ENCODE assay signal across 31 cellular contexts in the genomic region with DNA sequence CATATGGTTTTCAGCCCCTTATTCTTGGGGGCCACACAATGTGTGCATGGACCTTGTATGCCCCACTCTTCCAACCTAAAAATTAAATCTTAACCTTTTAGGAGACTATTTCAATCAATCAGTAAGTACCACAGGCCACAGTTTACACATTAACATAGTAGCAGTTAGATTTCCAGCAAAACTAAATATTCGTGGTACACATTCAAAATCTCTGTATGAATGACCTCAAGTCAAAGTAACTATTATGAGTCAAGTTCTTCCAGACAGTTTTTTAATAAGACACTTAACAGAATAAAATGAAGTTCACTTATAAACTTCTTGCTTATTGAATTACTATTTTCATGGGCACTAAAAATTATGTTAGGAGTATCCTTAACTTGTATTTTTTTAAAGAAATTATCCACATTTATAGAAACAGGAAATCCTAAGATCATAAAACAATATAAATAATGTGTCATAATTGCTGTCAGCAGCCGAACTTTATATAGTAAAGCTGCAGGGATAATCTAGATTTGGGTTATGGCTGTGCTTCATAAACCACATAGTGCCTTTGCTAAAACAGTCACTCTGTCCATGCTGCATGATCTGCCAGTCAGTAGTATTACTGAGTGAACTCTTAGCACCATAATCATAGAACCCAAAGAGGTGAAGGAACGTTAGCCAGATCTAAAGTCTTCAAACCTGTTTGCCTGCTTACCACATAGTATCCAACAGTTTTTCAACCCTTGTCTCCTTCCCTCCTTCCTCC. TPM values are rescaled to one million over a fixed set of nuclear protein-coding genes. Genes with fewer than 3 reads are reported as not detected.
A peak's percentile ranks its signal among the peaks of the same experiment; 100 is the strongest.
DNase-seq lines count a peak whose midpoint lies in the region; ATAC-seq and TF ChIP-seq lines count a peak whose summit lies in the region.
"Had no signal": no experiment of that assay in that cellular context is flagged by ENCODE, and none has a peak within 500 bp of the region (broad histone marks: within the 10 kb centered on the region; RNA-seq: fewer than 3 reads in every experiment).

No MANE protein-coding gene starts in this region.

- DNase-seq in PC-3: no peak
- peak; percentile 9 for DNase-seq in hepatic stellate cell (ENCODE audit: low spot score)
- DNase-seq in renal cortical epithelial cell (ENCODE audit: low read depth): peak; percentile 12
- DNase-seq in type B pancreatic cell (ENCODE audit: extremely low spot score, unreplicated experiment): no peak
- no peak for DNase-seq in NCI-H1694 treated with DMSO at 0.1 percent for 48 hours (lab: John Stamatoyannopoulos, UW)
- DNase-seq in SIG-M5 treated with dmso at 0.1 percent for 504 hours (lab: John Stamatoyannopoulos, UW; ENCODE audit: unreplicated experiment): no peak
- DNase-seq: activated CD4-positive, alpha-beta T cell treated with anti-CD3 and anti-CD28 coated beads, Interleukin-2, amount 50 U/mL, for 4 hours; activated CD4-positive, CD25-positive, alpha-beta regulatory T cell; Caco-2; DMS53; gastrocnemius medialis; IMR-90; kidney glomerular epithelial cell; NCI-H187; NCI-H2171; NCI-H510A; ovary; right cardiac atrium; spleen; stimulated activated CD4-positive, alpha-beta T cell treated with anti-CD3 and anti-CD28 coated beads, Interleukin-2, amount 100 ng/mL, for 24 hours; stomach; T-helper 1 cell; thyroid gland had no signal

- intact Hi-C loops in PC-3 (cut with micrococcal nuclease): no loop called here

- TF ChIP-seq CTCF in PC-3 (conservative IDR thresholded peaks at IDR 0.05; ENCODE audit: low read depth, low read length) (no peak), type B pancreatic cell (conservative IDR thresholded peaks at IDR 0.05) (no peak)

- peaks cover 12% of the 10 kb centered on the region for H3K4me1 Mint-ChIP-seq in type B pancreatic cell (ENCODE audit: unreplicated experiment)
- H3K4me1 Mint-ChIP-seq: nephron had no signal

- no peak overlapping the region for H3K27ac Mint-ChIP-seq in type B pancreatic cell
- H3K27ac Mint-ChIP-seq: activated naive CD4-positive, alpha-beta T cell treated with anti-CD3 and anti-CD28 coated beads, Interleukin-2, amount 50 U/mL, for 24 hours; activated T-helper 2 cell treated with anti-CD3 and anti-CD28 coated beads, Interferon-gamma antibody, Interleukin-2, Interleukin-4, amounts not matched to agents 10 μg/mL and 5 μg/mL and 100 μg/mL, durations not matched to agents 14 hours and 24 hours and 36 hours; nephron had no signal

- CTCF ChIA-PET in PC-3 (lab: Charles Lee): no interaction called here

- H3K4me1 ChIP-seq in PC-3 (ENCODE audit: insufficient read depth, low read length): no peaks in the 10 kb centered on the region
- H3K4me1 ChIP-seq: Caco-2 had no signal

- no peak overlapping the region for H3K4me2 ChIP-seq in PC-3 (ENCODE audit: low read length)
- H3K4me2 ChIP-seq: hepatocyte had no signal

- H4K20me1 ChIP-seq in PC-3 (ENCODE audit: low read length): peaks cover 3% of the 10 kb centered on the region; the same call in 1 of the 2 replicates

- H3K9me3 ChIP-seq in PC-3 (ENCODE audit: low read length): no peaks in the 10 kb centered on the region
- H3K9me3 ChIP-seq: Caco-2, gastrocnemius medialis, ovary, thyroid gland had no signal

- no peaks in the 10 kb centered on the region for H3K27me3 Mint-ChIP-seq in type B pancreatic cell
- H3K27me3 Mint-ChIP-seq: activated naive CD4-positive, alpha-beta T cell treated with anti-CD3 and anti-CD28 coated beads, Interleukin-2, amount 50 U/mL, for 24 hours had no signal

- POLR2A ChIA-PET in PC-3 (lab: Charles Lee; ENCODE audit: unreplicated experiment): no interaction called here

- no TSS peak for BruUV-seq in PC-3 (replicated peaks; lab: Mats Ljungman, UMichigan)

- no peak overlapping the region for H3K4me3 ChIP-seq in PC-3 (ENCODE audit: low read length)
- H3K4me3 ChIP-seq: gastrocnemius medialis, hepatocyte, lung, ovary, spleen, stomach, thyroid gland had no signal

- H3K4me3 Mint-ChIP-seq in type B pancreatic cell: no peak overlapping the region
- H3K4me3 Mint-ChIP-seq: activated naive CD4-positive, alpha-beta T cell treated with anti-CD3 and anti-CD28 coated beads, Interleukin-2, amount 50 U/mL, for 24 hours; nephron had no signal

- no peaks in the 10 kb centered on the region for H3F3A ChIP-seq in PC-3 (ENCODE audit: low read length, unreplicated experiment)

- H3K9me3 Mint-ChIP-seq in type B pancreatic cell: peaks cover 17% of the 10 kb centered on the region
- H3K9me3 Mint-ChIP-seq: activated naive CD4-positive, alpha-beta T cell treated with anti-CD3 and anti-CD28 coated beads, Interleukin-2, amount 50 U/mL, for 24 hours had no signal

- no peaks in the 10 kb centered on the region for H3K9me2 ChIP-seq in PC-3 (replicated peaks; ENCODE audit: low read length)

- ATAC-seq in GM18907 (IDR thresholded peaks at IDR 0.05; ENCODE audit: unreplicated experiment) (peak; percentile 43), PC-3 (peak; percentile 71)
- ATAC-seq: gastrocnemius medialis, right cardiac atrium had no signal

- H3K36me3 ChIP-seq in PC-3 (ENCODE audit: low read depth, low read length): no peaks in the 10 kb centered on the region
- H3K36me3 ChIP-seq: gastrocnemius medialis, ovary, thyroid gland had no signal

- H3K79me2 ChIP-seq in PC-3 (ENCODE audit: low read length): peaks cover 76% of the 10 kb centered on the region

- no peak overlapping the region for H3K9ac ChIP-seq in PC-3 (ENCODE audit: low read length)

- no peak overlapping the region for H2AFZ ChIP-seq in PC-3 (ENCODE audit: low read length)
- H2AFZ ChIP-seq: hepatocyte had no signal

- no peak overlapping the region for H3K27ac ChIP-seq in PC-3 (ENCODE audit: low read length)
- H3K27ac ChIP-seq: C4-2B, gastrocnemius medialis, hepatocyte, ovary, RWPE1, spleen, stomach, thyroid gland had no signal

- H3K27me3 ChIP-seq in PC-3 (ENCODE audit: low read length): no peaks in the 10 kb centered on the region
- H3K27me3 ChIP-seq: gastrocnemius medialis, hepatocyte, ovary, spleen, stomach, thyroid gland had no signal

- H3K36me3 Mint-ChIP-seq in type B pancreatic cell: peaks cover 45% of the 10 kb centered on the region

RNA-seq across cellular contexts. Expression of a gene that starts 21.7 kb away (rescaled TPM):
- total RNA-seq in PC-3 (2014; rRNA removed) (12.2 and 16.0 TPM in 2 replicates), renal cortical epithelial cell (8.5 and 45.3 TPM in 2 replicates), type B pancreatic cell (ENCODE audit: low replicate concordance) (90.8 and 106 TPM in 2 replicates)

Comparison
In these comparisons a context has a peak if more than half of its experiments do, and no peak if none do; other contexts are left out.
1. DNase-seq: peak in hepatic stellate cell (single experiment) and renal cortical epithelial cell (single experiment); none in PC-3 (single experiment), type B pancreatic cell (single experiment), NCI-H1694 treated with DMSO at 0.1 percent for 48 hours (single experiment) and SIG-M5 treated with dmso at 0.1 percent for 504 hours (single experiment).